ENCODE assay signal across 24 cellular contexts in the genomic region with DNA sequence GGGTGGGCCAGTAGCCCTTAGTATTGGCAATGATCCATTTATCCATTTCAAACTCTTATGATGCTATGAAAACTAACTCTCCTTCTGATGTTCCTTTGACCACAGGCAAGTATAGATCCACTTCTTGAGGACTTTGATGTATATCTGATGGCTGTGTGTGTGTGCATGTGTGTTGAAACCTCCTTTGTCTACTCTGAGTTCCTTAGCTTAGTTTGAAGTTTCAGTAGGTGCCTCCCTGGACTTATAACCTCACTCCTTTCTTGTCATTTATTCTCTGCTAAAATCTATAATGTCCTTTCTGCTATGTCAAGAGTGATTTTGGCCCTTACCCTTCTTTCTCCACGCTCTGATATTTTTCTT.
"Had no signal": no experiment of that assay in that cellular context is flagged by ENCODE, and none has a peak within 500 bp of the region (broad histone marks: within the 10 kb centered on the region; RNA-seq: fewer than 3 reads in every experiment).

No MANE protein-coding gene starts in this region.

- H3K36me3 ChIP-seq: left lung, lower lobe of right lung, pancreas, prostate gland, stomach, thoracic aorta, tibial artery, upper lobe of right lung, uterus had no signal

- H3K27ac ChIP-seq: left lung, lower lobe of right lung, prostate gland, skin epidermis, stomach, thoracic aorta, tibial artery, upper lobe of right lung, uterus had no signal

- H3K27me3 ChIP-seq: left lung, pancreas, stomach, tibial artery, upper lobe of right lung, uterus had no signal

- ATAC-seq: left colon; left lung; lower lobe of right lung; naive thymus-derived CD8-positive, alpha-beta T cell; stimulated activated naive B cell treated with anti-CD40 and anti-IgM and Interleukin-4, amounts not matched to agents 10 μg/mL and 1 μg/mL and 100 μg/mL, for 72 hours; stimulated activated naive CD8-positive, alpha-beta T cell treated with anti-CD3 and anti-CD28 coated beads, Interleukin-15, Interleukin-2, amounts not matched to agents 100 U/mL and 50 U/mL, for 24 hours; upper lobe of right lung had no signal

- H3K4me3 ChIP-seq: left lung, lower lobe of right lung, pancreas, prostate gland, skin epidermis, stomach, thoracic aorta, tibial artery, upper lobe of right lung, uterus had no signal

- H3K9me3 ChIP-seq: left lung, lower lobe of right lung, pancreas, prostate gland, stomach, thoracic aorta, tibial artery, upper lobe of right lung, uterus had no signal

- DNase-seq: hippocampal formation; kidney; left colon; left lung; lower lobe of right lung; mesenchymal stem cell; naive thymus-derived CD8-positive, alpha-beta T cell; retina; right cardiac atrium; stimulated activated CD4-positive, alpha-beta T cell treated with anti-CD3 and anti-CD28 coated beads, Interleukin-12 subunit alpha, Interleukin-12 subunit beta, amount 100 ng/mL, for 4 hours; stimulated activated CD4-positive, alpha-beta T cell treated with anti-CD3 and anti-CD28 coated beads, Interleukin-15, amount 100 ng/mL, for 24 hours; stimulated activated CD4-positive, alpha-beta T cell treated with anti-CD3 and anti-CD28 coated beads, Interleukin-2, amount 100 ng/mL, for 24 hours; stimulated activated CD4-positive, alpha-beta T cell treated with anti-CD3 and anti-CD28 coated beads, Interleukin-4, amount 100 ng/mL, for 1 hour; stimulated activated naive B cell treated with anti-CD40 and anti-IgM and Interleukin-4, amounts not matched to agents 10 μg/mL and 1 μg/mL and 100 μg/mL, for 72 hours; stimulated activated naive CD8-positive, alpha-beta T cell treated with anti-CD3 and anti-CD28 coated beads, Interleukin-15, Interleukin-2, amounts not matched to agents 100 U/mL and 50 U/mL, for 24 hours; stomach; tibial artery; trophoblast cell; upper lobe of right lung; uterus had no signal

- H3K4me1 ChIP-seq: lower lobe of right lung, prostate gland, upper lobe of right lung, uterus had no signal
